In genomic region chr4:137819964-137820383, GRCh38 we compare ENCODE assay signal across 9 cellular contexts.
DNase-seq lines count a peak whose midpoint lies in the region; ATAC-seq and TF ChIP-seq lines count a peak whose summit lies in the region.
"Had no signal": no experiment of that assay in that cellular context is flagged by ENCODE, and none has a peak within 500 bp of the region (broad histone marks: within the 10 kb centered on the region; RNA-seq: fewer than 3 reads in every experiment).

No MANE protein-coding gene starts in this region.

- ATAC-seq in HG02798 (IDR thresholded peaks at IDR 0.05; ENCODE audit: poor library complexity, unreplicated experiment) (peak; percentile 93), body of pancreas (peak; percentile 62)

- WGBS in body of pancreas, 2 donors, result 76 to 89% methylated on average over 1 of the region's 1 CpG

- TF ChIP-seq CTCF in AG04450 (IDR thresholded peaks at IDR 0.05; ENCODE audit: low read depth, low read length) (peak; percentile 71), GM13977 (IDR thresholded peaks at IDR 0.05; ENCODE audit: extremely low read depth, insufficient read depth, missing control alignments) (peak; percentile 70), body of pancreas (IDR thresholded peaks at IDR 0.05) (peak in 5 of 7 experiments; percentile 13 to 60 (median 51))

- H3K27me3 ChIP-seq in AG04450 (ENCODE audit: control insufficient read depth, insufficient read depth, low read length), result no peaks in the 10 kb centered on the region
- H3K27me3 ChIP-seq in body of pancreas, result no peaks in the 10 kb centered on the region

- CTCF ChIA-PET in AG04450 (lab: Charles Lee), result interaction anchor here (0.5 to 3.6 kb wide), 18 partner anchors 9 to 1099 kb away, joined by 3 to 27 read pairs (median 4); no protein-coding TSS in a partner anchor

- H3K27ac ChIP-seq in AG04450 (ENCODE audit: low read depth, low read length), result no peak overlapping the region
- H3K27ac ChIP-seq in body of pancreas, result no peak overlapping the region
- H3K27ac ChIP-seq: parathyroid adenoma had no signal

- POLR2A ChIA-PET in AG04450 (lab: Yijun Ruan, JAX), result no interaction called here

- TF ChIP-seq POLR2A in body of pancreas (IDR thresholded peaks at IDR 0.05), result no peak

- H3K4me3 ChIP-seq in AG04450 (ENCODE audit: low read depth, low read length), result no peak overlapping the region
- H3K4me3 ChIP-seq in body of pancreas, result no peak overlapping the region

- H3K9me3 ChIP-seq in AG04450 (ENCODE audit: control insufficient read depth, insufficient read depth, low read length) (no peaks in the 10 kb centered on the region), body of pancreas (no peaks in the 10 kb centered on the region)

- in situ Hi-C loops in GM13977 (cut with MboI; ENCODE audit: low pct_unique_long_range_greater_than_20kb, low sequenced_read_pairs, unreplicated experiment), result no loop called here

- no peaks in the 10 kb centered on the region for H3K4me1 ChIP-seq in body of pancreas
- H3K4me1 ChIP-seq: parathyroid adenoma had no signal

- DNase-seq in AG04450 (ENCODE audit: low read depth, low spot score), result peak; percentile 18
- peak; percentile 14 for DNase-seq in GM13977 (ENCODE audit: low spot score)
- peak; percentile 61 for DNase-seq in NCI-H2029 treated with DMSO at 0.1 percent for 48 hours (lab: John Stamatoyannopoulos, UW)
- peak in 3 of 4 donors; percentile 12 to 25 (median 14) for DNase-seq in body of pancreas
- peak; percentile 61 to 65 for DNase-seq in lung microvascular endothelial cell (ENCODE audit: low read depth in 2 of 2)
- no peak for DNase-seq in hippocampal formation (lab: John Stamatoyannopoulos, UW)
- no peak for DNase-seq in NCI-H128 (lab: John Stamatoyannopoulos, UW; ENCODE audit: unreplicated experiment)

- intact Hi-C loops in body of pancreas (cut with DNase I), result no loop called here

- H3K36me3 ChIP-seq in body of pancreas (replicated peaks in 1 of 2; ENCODE audit: insufficient read depth in 1 of 2, low read depth in 2 of 2), result no peaks in the 10 kb centered on the region

Comparison
In these comparisons a context has a peak if more than half of its experiments do, and no peak if none do; other contexts are left out.
1. DNase-seq: peak in AG04450 (single experiment), GM13977 (single experiment), NCI-H2029 treated with DMSO at 0.1 percent for 48 hours (single experiment), body of pancreas (3 of 4) and lung microvascular endothelial cell (2 of 2); none in hippocampal formation (0 of 2) and NCI-H128 (single experiment).
2. Peak in every context shown above with its lines, with median percentiles within 50 percentile points of each other: CTCF ChIP-seq.